9 cellular contexts compared by ENCODE assay signal in the genomic region with DNA sequence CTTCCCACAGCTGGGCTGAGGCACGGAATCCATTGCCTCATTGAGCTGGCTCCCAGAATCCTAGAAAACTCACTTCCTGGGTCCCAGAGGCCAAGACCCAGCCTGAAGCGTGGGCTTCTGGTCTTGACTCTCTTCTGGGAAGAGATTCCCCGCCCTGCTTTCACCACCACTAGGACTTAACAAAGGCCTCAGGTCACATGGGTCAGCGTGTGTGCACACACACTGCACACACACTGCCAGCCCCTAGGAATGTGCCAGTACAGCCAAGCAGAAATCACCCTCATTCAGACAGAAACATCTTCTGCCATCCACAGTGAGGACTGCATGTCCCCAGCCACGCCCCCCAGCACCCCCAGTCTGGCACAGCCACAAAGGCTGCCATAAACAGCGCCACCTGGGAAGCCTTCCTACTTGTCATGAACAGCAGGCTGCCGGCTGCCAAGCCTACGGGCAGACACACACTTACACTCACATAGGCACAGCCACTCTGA.
DNase-seq lines count a peak whose midpoint lies in the region; ATAC-seq, FAIRE-seq and TF ChIP-seq lines count a peak whose summit lies in the region.
"Had no signal": no experiment of that assay in that cellular context is flagged by ENCODE, and none has a peak within 500 bp of the region (broad histone marks: within the 10 kb centered on the region; RNA-seq: fewer than 3 reads in every experiment).

No MANE protein-coding gene starts in this region.

- no peak for FAIRE-seq in HepG2 (lab: Jason Lieb, UNC)

- 74% methylated on average over 8 of the region's 8 CpGs for WGBS in HepG2 (ENCODE audit: low lambda C conversion rate)

- H3K36me3 ChIP-seq in HepG2 (replicated peaks in 1 of 2; ENCODE audit: control insufficient read depth in 1 of 2, insufficient read depth in 2 of 2, low read length in 2 of 2) (peaks cover 14 to 23% of the 10 kb centered on the region in 2 experiments), thoracic aorta (peaks cover 77% of the 10 kb centered on the region)
- no peaks in the 10 kb centered on the region for H3K36me3 ChIP-seq in CD4-positive, alpha-beta memory T cell (ENCODE audit: insufficient read depth, low read length)

- CTCF ChIA-PET in HepG2 (lab: Yijun Ruan, JAX; ENCODE audit: low intra/inter-chr PET ratio, low total read pairs) = no interaction called here
- CTCF ChIA-PET in CD4-positive, alpha-beta memory T cell (lab: Charles Lee; ENCODE audit: partially characterized antibody) = interaction anchor here (1.2 kb wide), 1 partner anchor 51 kb away, joined by 3 read pairs; no protein-coding TSS in a partner anchor

- H3K9ac ChIP-seq in HepG2 (ENCODE audit: insufficient read depth, low read depth, low read length) = no peak overlapping the region

- H4K20me1 ChIP-seq in HepG2 (ENCODE audit: insufficient read depth, low read length) = peaks cover 20% of the 10 kb centered on the region; the same call in 1 of the 2 replicates

- H3K4me3 ChIP-seq in choroid plexus epithelial cell (ENCODE audit: low read depth, low read length) (no peak overlapping the region), HepG2 (replicated peaks in 1 of 3; ENCODE audit: insufficient read depth in 1 of 3, low read depth in 2 of 3, low read length in 3 of 3) (no peak overlapping the region), thoracic aorta (no peak overlapping the region)
- H3K4me3 ChIP-seq in CD4-positive, alpha-beta memory T cell (ENCODE audit: low read length in 2 of 2) = no peak overlapping the region

- intact Hi-C loops in HepG2 (cut with micrococcal nuclease; ENCODE audit: unreplicated experiment) = no loop called here
- intact Hi-C loops in CD4-positive, alpha-beta memory T cell (cut with micrococcal nuclease) = no loop called here

- H3K27ac ChIP-seq in HepG2 (ENCODE audit: extremely low read length, insufficient read depth, low read length) = no peak overlapping the region
- H3K27ac ChIP-seq in thoracic aorta = peak overlapping the region; percentile 82 to 85
- no peak overlapping the region for H3K27ac ChIP-seq in CD4-positive, alpha-beta memory T cell (ENCODE audit: low read depth, low read length)
- H3K27ac ChIP-seq: HL-60 had no signal

- ATAC-seq in HepG2 = peak; percentile 9
- ATAC-seq in thoracic aorta (ENCODE audit: insufficient number of reproducible peaks, low FRiP score, low read depth) = peak; percentile 16
- ATAC-seq in GM18502 (IDR thresholded peaks at IDR 0.05; ENCODE audit: poor library complexity, unreplicated experiment) = no peak

- H3K27ac Mint-ChIP-seq in CD4-positive, alpha-beta memory T cell = no peak overlapping the region

- no peak for TF ChIP-seq RAD21 in HepG2 (CRISPR knock-in tag; IDR thresholded peaks at IDR 0.05)

- peaks cover 0 to 12% of the 10 kb centered on the region in 2 donors for H3K27me3 Mint-ChIP-seq in CD4-positive, alpha-beta memory T cell

- TF ChIP-seq POLR2A in HepG2 (IDR thresholded peaks at IDR 0.05; ENCODE audit: insufficient read depth in 1 of 2, low read depth in 2 of 2, low read length in 2 of 2) = no peak; a peak in 1 of 4 replicates

- peak; percentile 12 for TF ChIP-seq CTCF in choroid plexus epithelial cell (conservative IDR thresholded peaks at IDR 0.05; ENCODE audit: low read depth, low read length)
- peak; percentile 29 for TF ChIP-seq CTCF in HepG2 (CRISPR knock-in tag; IDR thresholded peaks at IDR 0.05)
- TF ChIP-seq CTCF in thoracic aorta (IDR thresholded peaks at IDR 0.05) = no peak

- H3K36me3 Mint-ChIP-seq in CD4-positive, alpha-beta memory T cell = no peaks in the 10 kb centered on the region

- POLR2A ChIA-PET in HepG2 (lab: Yijun Ruan, JAX) = no interaction called here
- POLR2A ChIA-PET in CD4-positive, alpha-beta memory T cell (lab: Charles Lee; ENCODE audit: partially characterized antibody) = no interaction called here

- DNase-seq in NAMALWA (ENCODE audit: low spot score) (peak; percentile 44), choroid plexus epithelial cell (ENCODE audit: low read depth) (no peak), HepG2 (ENCODE audit: low spot score) (peak; percentile 17), thoracic aorta (ENCODE audit: low spot score) (peak; percentile 56), ACHN (no peak)
- no peak for DNase-seq in stimulated activated CD4-positive, alpha-beta T cell treated with anti-CD3 and anti-CD28 coated beads, Interleukin-2, amount 100 ng/mL, for 24 hours
- no peak for DNase-seq in CD4-positive, alpha-beta memory T cell

- no peak overlapping the region for H3K4me3 Mint-ChIP-seq in CD4-positive, alpha-beta memory T cell

- peaks cover 9% of the 10 kb centered on the region; the same call in 1 of the 2 replicates for H3K4me1 ChIP-seq in HepG2 (ENCODE audit: insufficient read depth, low read length)
- peaks cover 54 to 100% of the 10 kb centered on the region in 2 donors for H3K4me1 ChIP-seq in thoracic aorta (ENCODE audit: control insufficient read depth in 1 of 2, low read depth in 2 of 2)
- H3K4me1 ChIP-seq in CD4-positive, alpha-beta memory T cell (ENCODE audit: insufficient read depth, low read length) = no peaks in the 10 kb centered on the region

- TF ChIP-seq EP300 in HepG2 (IDR thresholded peaks at IDR 0.05; ENCODE audit: low read depth in 2 of 2, low read length in 2 of 2) = no peak
- TF ChIP-seq EP300 in HepG2 (CRISPR knock-in tag; IDR thresholded peaks at IDR 0.05; ENCODE audit: borderline replicate concordance) = no peak

- H3K9me3 ChIP-seq in HepG2 (ENCODE audit: low read length) (no peaks in the 10 kb centered on the region), thoracic aorta (no peaks in the 10 kb centered on the region)
- H3K9me3 ChIP-seq in CD4-positive, alpha-beta memory T cell (ENCODE audit: control insufficient read depth in 1 of 2, low read length in 2 of 2) = no peaks in the 10 kb centered on the region

- no TSS peak for BruUV-seq in HepG2 (replicated peaks; lab: Mats Ljungman, UMichigan)

- no peaks in the 10 kb centered on the region for H3K27me3 ChIP-seq in HepG2 (ENCODE audit: control insufficient read depth in 1 of 2, insufficient read depth in 2 of 2, low read length in 2 of 2)
- no peaks in the 10 kb centered on the region for H3K27me3 ChIP-seq in thoracic aorta (replicated peaks; ENCODE audit: insufficient read depth)
- H3K27me3 ChIP-seq in CD4-positive, alpha-beta memory T cell (ENCODE audit: insufficient read depth, low read length) = no peaks in the 10 kb centered on the region

- H3K4me1 Mint-ChIP-seq in CD4-positive, alpha-beta memory T cell = no peaks in the 10 kb centered on the region

- H3K9me3 Mint-ChIP-seq in CD4-positive, alpha-beta memory T cell = no peaks in the 10 kb centered on the region

- no peak overlapping the region for H3K4me2 ChIP-seq in HepG2 (ENCODE audit: low read depth, low read length)

- in situ Hi-C loops in HepG2 (cut with HindIII; ENCODE audit: extremely low pct_ligation_motif_present, low pct_unique_long_range_greater_than_20kb) (no loop called here), ACHN (cut with HindIII; ENCODE audit: low pct_ligation_motif_present, low pct_unique_long_range_greater_than_20kb, low sequenced_read_pairs) (no loop called here)

- no peaks in the 10 kb centered on the region for H3K79me2 ChIP-seq in HepG2 (ENCODE audit: insufficient read depth, low read length)

- H2AFZ ChIP-seq in HepG2 (ENCODE audit: low read length) = no peak overlapping the region

TF ChIP-seq in HepG2, 621 proteins besides CTCF, POLR2A, EP300 and RAD21 (continues in another document):
- TF ChIP-seq ATM (IDR thresholded peaks at IDR 0.05; ENCODE audit: borderline replicate concordance) = no peak
- TF ChIP-seq AGO2 (optimal IDR thresholded peaks at IDR 0.05; ENCODE audit: low read depth, low read length) = peak; percentile 88
- TF ChIP-seq SSRP1 (CRISPR knock-in tag; IDR thresholded peaks at IDR 0.05) = peak; percentile 22; the same call in 1 of the 2 replicates
- TF ChIP-seq, protein P1, sequence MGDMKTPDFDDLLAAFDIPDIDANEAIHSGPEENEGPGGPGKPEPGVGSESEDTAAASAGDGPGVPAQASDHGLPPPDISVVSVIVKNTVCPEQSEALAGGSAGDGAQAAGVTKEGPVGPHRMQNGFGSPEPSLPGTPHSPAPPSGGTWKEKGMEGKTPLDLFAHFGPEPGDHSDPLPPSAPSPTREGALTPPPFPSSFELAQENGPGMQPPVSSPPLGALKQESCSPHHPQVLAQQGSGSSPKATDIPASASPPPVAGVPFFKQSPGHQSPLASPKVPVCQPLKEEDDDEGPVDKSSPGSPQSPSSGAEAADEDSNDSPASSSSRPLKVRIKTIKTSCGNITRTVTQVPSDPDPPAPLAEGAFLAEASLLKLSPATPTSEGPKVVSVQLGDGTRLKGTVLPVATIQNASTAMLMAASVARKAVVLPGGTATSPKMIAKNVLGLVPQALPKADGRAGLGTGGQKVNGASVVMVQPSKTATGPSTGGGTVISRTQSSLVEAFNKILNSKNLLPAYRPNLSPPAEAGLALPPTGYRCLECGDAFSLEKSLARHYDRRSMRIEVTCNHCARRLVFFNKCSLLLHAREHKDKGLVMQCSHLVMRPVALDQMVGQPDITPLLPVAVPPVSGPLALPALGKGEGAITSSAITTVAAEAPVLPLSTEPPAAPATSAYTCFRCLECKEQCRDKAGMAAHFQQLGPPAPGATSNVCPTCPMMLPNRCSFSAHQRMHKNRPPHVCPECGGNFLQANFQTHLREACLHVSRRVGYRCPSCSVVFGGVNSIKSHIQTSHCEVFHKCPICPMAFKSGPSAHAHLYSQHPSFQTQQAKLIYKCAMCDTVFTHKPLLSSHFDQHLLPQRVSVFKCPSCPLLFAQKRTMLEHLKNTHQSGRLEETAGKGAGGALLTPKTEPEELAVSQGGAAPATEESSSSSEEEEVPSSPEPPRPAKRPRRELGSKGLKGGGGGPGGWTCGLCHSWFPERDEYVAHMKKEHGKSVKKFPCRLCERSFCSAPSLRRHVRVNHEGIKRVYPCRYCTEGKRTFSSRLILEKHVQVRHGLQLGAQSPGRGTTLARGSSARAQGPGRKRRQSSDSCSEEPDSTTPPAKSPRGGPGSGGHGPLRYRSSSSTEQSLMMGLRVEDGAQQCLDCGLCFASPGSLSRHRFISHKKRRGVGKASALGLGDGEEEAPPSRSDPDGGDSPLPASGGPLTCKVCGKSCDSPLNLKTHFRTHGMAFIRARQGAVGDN (CRISPR knock-in tag; IDR thresholded peaks at IDR 0.05) = peak; percentile 43
- peak; percentile 17; the same call in 1 of the 2 replicates for TF ChIP-seq POLR2AphosphoS5 (IDR thresholded peaks at IDR 0.05; ENCODE audit: low read depth, low read length)
- 0 out of 2 replicates have a peak, but pooled peaks have one; percentile 29 for TF ChIP-seq NRL (CRISPR knock-in tag; IDR thresholded peaks at IDR 0.05; ENCODE audit: borderline replicate concordance)
- TF ChIP-seq ZNF816 (CRISPR knock-in tag; IDR thresholded peaks at IDR 0.05; ENCODE audit: borderline replicate concordance) = 0 out of 2 replicates have a peak, but pooled peaks have one; percentile 70
- TF ChIP-seq AGO1 (IDR thresholded peaks at IDR 0.05; ENCODE audit: low read depth, low read length, poor library complexity, severe bottlenecking) = peak; percentile 42
- peak; percentile 29; the same call in 1 of the 2 replicates for TF ChIP-seq POLR2G (IDR thresholded peaks at IDR 0.05; ENCODE audit: low read depth, low read length)

Comparison
In these comparisons a context has a peak if more than half of its experiments do, and no peak if none do; other contexts are left out.
1. DNase-seq: peak in NAMALWA (single experiment), HepG2 (single experiment) and thoracic aorta (single experiment); none in choroid plexus epithelial cell (single experiment), stimulated activated CD4-positive, alpha-beta T cell treated with anti-CD3 and anti-CD28 coated beads, Interleukin-2, amount 100 ng/mL, for 24 hours (0 of 2), CD4-positive, alpha-beta memory T cell (0 of 5) and ACHN (single experiment).
2. H3K27ac ChIP-seq: peak in thoracic aorta (2 of 2); none in HepG2 (single experiment) and CD4-positive, alpha-beta memory T cell (single experiment).